ENCODE assay signal across 8 cellular contexts in the genomic region with DNA sequence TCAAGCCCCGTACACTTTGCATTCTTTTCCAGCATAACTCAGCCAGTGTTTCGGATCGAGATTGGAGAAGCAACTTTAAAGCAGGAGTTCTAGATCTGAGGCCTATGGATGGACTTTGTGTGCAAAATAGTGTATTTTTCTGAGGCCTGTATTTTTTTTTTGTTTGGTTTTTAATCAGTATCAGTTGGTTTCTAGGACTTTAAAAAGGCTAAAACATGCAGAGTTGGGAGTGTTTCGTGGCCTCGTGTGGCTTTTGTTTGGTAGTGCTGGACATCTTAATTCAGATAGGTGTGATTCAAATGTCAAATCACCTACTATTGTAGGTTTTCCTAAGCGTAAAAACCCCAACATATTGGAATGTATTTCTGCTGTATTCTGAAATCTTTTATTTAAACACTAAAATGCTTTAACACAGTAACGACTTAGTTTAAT. TPM values are rescaled to one million over a fixed set of nuclear protein-coding genes. Genes with fewer than 3 reads are reported as not detected.
DNase-seq lines count a peak whose midpoint lies in the region; ATAC-seq and TF ChIP-seq lines count a peak whose summit lies in the region.

No MANE protein-coding gene starts in this region.

- no peak for ATAC-seq in GM19035 (IDR thresholded peaks at IDR 0.05; ENCODE audit: unreplicated experiment)
- ATAC-seq in HG03342 (IDR thresholded peaks at IDR 0.05; ENCODE audit: unreplicated experiment): no peak
- ATAC-seq in HG02623 (IDR thresholded peaks at IDR 0.05; ENCODE audit: unreplicated experiment): no peak

- H3K9me3 ChIP-seq in breast epithelium (peaks cover 0 to 5% of the 10 kb centered on the region in 2 donors), mucosa of stomach (ENCODE audit: control insufficient read depth, low read length) (no peaks in the 10 kb centered on the region)

- H3K4me1 ChIP-seq in breast epithelium (peaks cover 0 to 8% of the 10 kb centered on the region in 2 donors), mucosa of stomach (ENCODE audit: control insufficient read depth, insufficient read depth, low read length) (peaks cover 8% of the 10 kb centered on the region)

- in situ Hi-C loops in KBM-7 (cut with MboI; ENCODE audit: low pct_unique_long_range_greater_than_20kb, low sequenced_read_pairs): no loop called here

- peak overlapping the region; percentile 89 to 95 (median 91) for H3K4me3 ChIP-seq in breast epithelium
- H3K4me3 ChIP-seq in mucosa of stomach (ENCODE audit: low read length): peak overlapping the region; percentile 86

- TF ChIP-seq CTCF in breast epithelium (IDR thresholded peaks at IDR 0.05): no peak

- H3K27me3 ChIP-seq in breast epithelium (no peaks in the 10 kb centered on the region), mucosa of stomach (ENCODE audit: control insufficient read depth, insufficient read depth, low read length) (no peaks in the 10 kb centered on the region)

- H3K27ac ChIP-seq in breast epithelium: peak overlapping the region; percentile 95 to 97

- no peak for TF ChIP-seq POLR2A in breast epithelium (IDR thresholded peaks at IDR 0.05)

- intact Hi-C loops in breast epithelium (cut with DNase I; ENCODE audit: low total_unique reads): no loop called here

- peak overlapping the region; percentile 90 for H3K9ac ChIP-seq in mucosa of stomach (ENCODE audit: low read length)

- DNase-seq in DMS 273 treated with DMSO at 0.1 percent for 48 hours (lab: John Stamatoyannopoulos, UW): peak; percentile 43
- no peak for DNase-seq in DMS 273 (lab: John Stamatoyannopoulos, UW; ENCODE audit: unreplicated experiment)
- DNase-seq in KBM-7: peak; percentile 67
- no peak for DNase-seq in breast epithelium (ENCODE audit: low spot score in 2 of 2)

- H3K36me3 ChIP-seq in breast epithelium (no peaks in the 10 kb centered on the region), mucosa of stomach (ENCODE audit: control insufficient read depth, insufficient read depth, low read length) (no peaks in the 10 kb centered on the region)

RNA-seq across cellular contexts. Expression of a gene that starts 0.3 kb away (rescaled TPM):
- 10 to 100 TPM in 1 of 3 donors, 1 to 10 TPM in 2; 8.2 to 16.2 (median 9.3) TPM for total RNA-seq in breast epithelium

RNA-seq across cellular contexts. Expression of a gene that starts 0.8 kb away (rescaled TPM):
- 10 to 100 TPM; 25.1 to 58.2 (median 31.5) TPM for total RNA-seq in breast epithelium

RNA-seq across cellular contexts. Expression of a gene that starts 47.3 kb away (rescaled TPM):
- 10 to 100 TPM in 1 of 3 donors, 1 to 10 TPM in 2; 7.0 to 16.8 (median 9.2) TPM for total RNA-seq in breast epithelium

Comparison
In these comparisons a context has a peak if more than half of its experiments do, and no peak if none do; other contexts are left out.
1. DNase-seq: peak in DMS 273 treated with DMSO at 0.1 percent for 48 hours (single experiment) and KBM-7 (single experiment); none in DMS 273 (single experiment) and breast epithelium (0 of 2).